Comparison of ENCODE assay signal across 22 cellular contexts in genomic region chr1:107707111-107707510, GRCh38.
"Had no signal": no experiment of that assay in that cellular context is flagged by ENCODE, and none has a peak within 500 bp of the region (broad histone marks: within the 10 kb centered on the region; RNA-seq: fewer than 3 reads in every experiment).

No MANE protein-coding gene starts in this region.

- H3K27me3 ChIP-seq: pancreas, suprapubic skin, tibial artery, upper lobe of right lung had no signal

- ATAC-seq: pancreas; right cardiac atrium; sciatic nerve; stimulated activated effector memory CD8-positive, alpha-beta T cell treated with anti-CD3 and anti-CD28 coated beads, Interleukin-12 subunit alpha, Interleukin-12 subunit beta, amount 100 ng/mL, for 72 hours; upper lobe of right lung had no signal

- H3K9me3 ChIP-seq: pancreas, prostate gland, suprapubic skin, thoracic aorta, tibial artery, upper lobe of right lung had no signal

- H3K4me1 ChIP-seq: left ventricle myocardium inferior, pancreas, prostate gland, suprapubic skin, tibial artery, upper lobe of right lung had no signal

- H3K27ac ChIP-seq: left ventricle myocardium inferior, pancreas, prostate gland, skin epidermis, suprapubic skin, thoracic aorta, tibial artery, upper lobe of right lung had no signal

- DNase-seq: hypothalamus; immature natural killer cell; islet precursor cell; left ventricle myocardium inferior; mesendoderm; naive B cell; nucleus accumbens; pancreas; posterior cingulate gyrus; right cardiac atrium; stimulated activated CD4-positive, alpha-beta T cell treated with anti-CD3 and anti-CD28 coated beads, Interleukin-4, amount 100 ng/mL, for 24 hours; stimulated activated naive CD4-positive, alpha-beta T cell; tibial artery; trophoblast cell; upper lobe of right lung had no signal

- H3K4me3 ChIP-seq: left ventricle myocardium inferior, lung, pancreas, prostate gland, skin epidermis, suprapubic skin, thoracic aorta, tibial artery, upper lobe of right lung had no signal

- H3K36me3 ChIP-seq: left ventricle myocardium inferior, pancreas, prostate gland, suprapubic skin, thoracic aorta, tibial artery, upper lobe of right lung had no signal
